ENCODE assay signal across 27 cellular contexts in the genomic region with DNA sequence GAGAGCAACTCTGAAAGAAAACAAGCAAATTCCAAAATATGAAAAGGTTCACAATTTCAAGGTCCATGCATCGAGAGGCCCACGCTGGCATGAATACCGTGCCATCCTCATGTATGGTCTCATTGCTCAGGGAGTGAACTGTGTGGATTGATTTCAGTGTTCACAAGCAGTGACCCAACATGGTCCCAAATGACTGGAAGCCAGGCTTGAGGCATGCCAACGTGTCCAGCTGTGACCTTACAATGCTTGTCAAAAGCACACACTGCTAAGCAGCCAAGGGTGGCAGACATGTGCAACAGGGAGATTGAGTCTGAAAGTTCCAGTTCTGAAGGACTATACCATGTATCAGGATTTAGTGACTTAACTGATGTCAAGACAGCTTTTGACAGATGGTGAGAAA. TPM values are rescaled to one million over a fixed set of nuclear protein-coding genes. Genes with fewer than 3 reads are reported as not detected.
DNase-seq lines count a peak whose midpoint lies in the region; FAIRE-seq and TF ChIP-seq lines count a peak whose summit lies in the region.
"Had no signal": no experiment of that assay in that cellular context is flagged by ENCODE, and none has a peak within 500 bp of the region (broad histone marks: within the 10 kb centered on the region; RNA-seq: fewer than 3 reads in every experiment).

No MANE protein-coding gene starts in this region.

- H3K36me3 Mint-ChIP-seq in chondrocyte (ENCODE audit: low read depth), result no peaks in the 10 kb centered on the region
- H3K36me3 Mint-ChIP-seq: CD14-positive monocyte; CD4-positive, CD25-positive, alpha-beta regulatory T cell; CD8-positive, alpha-beta T cell had no signal

- H3K4me3 Mint-ChIP-seq in chondrocyte (ENCODE audit: unreplicated experiment), result no peak overlapping the region
- H3K4me3 Mint-ChIP-seq: CD14-positive monocyte; CD4-positive, CD25-positive, alpha-beta regulatory T cell; CD8-positive, alpha-beta T cell had no signal

- DNase-seq in HTR-8/SVneo (ENCODE audit: insufficient read length, low spot score), result no peak
- peak; percentile 11 for DNase-seq in chondrocyte (ENCODE audit: low spot score)
- DNase-seq in mesenteric fat pad (ENCODE audit: low spot score), result peak; percentile 39
- DNase-seq in stimulated activated CD8-positive, alpha-beta memory T cell treated with anti-CD3 and anti-CD28 coated beads, Interleukin-4, amount 100 ng/mL, for 48 hours, result peak; percentile 12
- DNase-seq in stimulated activated naive CD4-positive, alpha-beta T cell (lab: John Stamatoyannopoulos, UW), result no peak
- no peak for DNase-seq in GM23248
- DNase-seq in 8988T, result no peak
- no peak for DNase-seq in ovary
- DNase-seq: ACHN; BE2C; C1 segment of cervical spinal cord; Caco-2; Calu3; CD4-positive, CD25-positive, alpha-beta regulatory T cell; CD8-positive, alpha-beta T cell; DMS79 treated with DMSO at 0.1 percent for 48 hours; GF-D8 had no signal

- no peak overlapping the region for H2AFZ ChIP-seq in GM23248

- TF ChIP-seq CTCF in chondrocyte (IDR thresholded peaks at IDR 0.05), result no peak
- no peak for TF ChIP-seq CTCF in ovary (IDR thresholded peaks at IDR 0.05)

- H3K9me3 ChIP-seq in GM23248 (ENCODE audit: low read depth) (no peaks in the 10 kb centered on the region), ovary (no peaks in the 10 kb centered on the region)
- H3K9me3 ChIP-seq: BE2C had no signal

- H3K27me3 Mint-ChIP-seq in chondrocyte (ENCODE audit: low read depth), result no peaks in the 10 kb centered on the region

- 69 to 73% methylated on average over 4 of the region's 4 CpGs for WGBS in GM23248 (ENCODE audit: low coverage in 1 of 2, low lambda C conversion rate in 2 of 2, missing lambda C conversion rate in 2 of 2), 2 experiments
- 82 to 85% (median 83%) methylated on average over 4 of the region's 4 CpGs for WGBS in ovary, 3 donors

- H3K9ac ChIP-seq in GM23248, result no peak overlapping the region
- H3K9ac ChIP-seq: BLaER1 had no signal

- H3K9me3 Mint-ChIP-seq in chondrocyte (ENCODE audit: low read depth), result peaks cover 16% of the 10 kb centered on the region

- no peak overlapping the region for H3K27ac ChIP-seq in GM23248
- H3K27ac ChIP-seq in ovary, result no peak overlapping the region
- H3K27ac ChIP-seq: 22Rv1, BLaER1 had no signal

- in situ Hi-C loops in GM23248 (cut with MboI), result loop anchor here (25.0 kb wide), 1 partner anchor 444 kb away; no protein-coding TSS in a partner anchor

- H3K4me3 ChIP-seq in GM23248 (no peak overlapping the region), ovary (no peak overlapping the region)
- H3K4me3 ChIP-seq: BLaER1 had no signal

- no peaks in the 10 kb centered on the region for H3K79me2 ChIP-seq in GM23248 (ENCODE audit: insufficient read depth)

- peak; percentile 26 for FAIRE-seq in HTR-8/SVneo (lab: Jason Lieb, UNC)
- FAIRE-seq: A204.1, D721Med, G401.6, GM12891, GM19239 had no signal

- no peaks in the 10 kb centered on the region for H3K4me1 Mint-ChIP-seq in chondrocyte (ENCODE audit: low read depth)
- H3K4me1 Mint-ChIP-seq: CD14-positive monocyte; CD4-positive, CD25-positive, alpha-beta regulatory T cell had no signal

- H3K36me3 ChIP-seq in GM23248 (ENCODE audit: low read depth) (no peaks in the 10 kb centered on the region), ovary (no peaks in the 10 kb centered on the region)
- H3K36me3 ChIP-seq: BE2C had no signal

- intact Hi-C loops in ovary (cut with DNase I), result no loop called here

- no peak for TF ChIP-seq EP300 in ovary (IDR thresholded peaks at IDR 0.05)

- H3F3A ChIP-seq in GM23248 (ENCODE audit: insufficient read depth), result no peaks in the 10 kb centered on the region

- no peaks in the 10 kb centered on the region for H4K20me1 ChIP-seq in GM23248 (ENCODE audit: insufficient read depth)
- H4K20me1 ChIP-seq: BLaER1 had no signal

- H3K27me3 ChIP-seq in GM23248 (replicated peaks; ENCODE audit: insufficient read depth), result no peaks in the 10 kb centered on the region
- no peaks in the 10 kb centered on the region for H3K27me3 ChIP-seq in ovary
- H3K27me3 ChIP-seq: BE2C, BLaER1 had no signal

- H3K27ac Mint-ChIP-seq in chondrocyte (ENCODE audit: unreplicated experiment), result no peak overlapping the region
- H3K27ac Mint-ChIP-seq: CD14-positive monocyte; CD4-positive, CD25-positive, alpha-beta regulatory T cell; CD8-positive, alpha-beta T cell had no signal

- no peaks in the 10 kb centered on the region for H3K4me1 ChIP-seq in GM23248 (ENCODE audit: insufficient read depth)
- no peaks in the 10 kb centered on the region for H3K4me1 ChIP-seq in ovary (ENCODE audit: insufficient read depth)
- H3K4me1 ChIP-seq: BE2C, BLaER1, Caco-2 had no signal

- TF ChIP-seq POLR2A in ovary (IDR thresholded peaks at IDR 0.05), result no peak

- no peak overlapping the region for H3K4me2 ChIP-seq in GM23248 (ENCODE audit: unreplicated experiment)
- H3K4me2 ChIP-seq: BLaER1 had no signal

- H3K9me2 ChIP-seq in GM23248 (ENCODE audit: insufficient read depth), result no peaks in the 10 kb centered on the region

RNA-seq across cellular contexts. Expression of a gene that starts 58.7 kb away (rescaled TPM):
- total RNA-seq in chondrocyte, result not detected in 3 replicates
- total RNA-seq in mesenteric fat pad, result not detected
- total RNA-seq in GM23248 (2014; rRNA removed; shearing (Covaris generic)), result 0.51 TPM in 1 of 2 replicates, not detected in the other
- polyA plus RNA-seq in GM23248 (2016; fragmentation: Nextera tagmentation; extraction: Ambion mirVana), result not detected in 2 replicates
- not detected for total RNA-seq in ovary
- polyA plus RNA-seq in ovary, result not detected
- total RNA-seq: A673; Caco-2; Calu3; CD4-positive, CD25-positive, alpha-beta regulatory T cell; CD8-positive, alpha-beta T cell had no signal
- polyA plus RNA-seq: AG04450; CD14-positive monocyte; CD4-positive, CD25-positive, alpha-beta regulatory T cell had no signal

Comparison
In these comparisons a context has a peak if more than half of its experiments do, and no peak if none do; other contexts are left out.
1. DNase-seq: peak in chondrocyte (single experiment), mesenteric fat pad (single experiment) and stimulated activated CD8-positive, alpha-beta memory T cell treated with anti-CD3 and anti-CD28 coated beads, Interleukin-4, amount 100 ng/mL, for 48 hours (single experiment); none in HTR-8/SVneo (single experiment), stimulated activated naive CD4-positive, alpha-beta T cell (0 of 6), GM23248 (single experiment), 8988T (single experiment) and ovary (0 of 5).